8 cellular contexts compared by ENCODE assay signal in genomic region chr10:45672201-45673073, GRCh38. TPM values are rescaled to one million over a fixed set of nuclear protein-coding genes. Genes with fewer than 3 reads are reported as not detected.
A peak's percentile ranks its signal among the peaks of the same experiment; 100 is the strongest.
DNase-seq lines count a peak whose midpoint lies in the region; ATAC-seq and TF ChIP-seq lines count a peak whose summit lies in the region.

TSS of gene ZFAND4 (minus strand) at chr10:45672772. CDS start at chr10:45663725, 9,047 bp downstream.

- TF ChIP-seq CTCF in DND-41 (IDR thresholded peaks at IDR 0.05; ENCODE audit: borderline replicate concordance, extremely low read depth, low read length, poor library complexity, severe bottlenecking) (peak; percentile 51), Peyer's patch (IDR thresholded peaks at IDR 0.05) (peak; percentile 56 to 99 (median 83))

- H3K9me3 ChIP-seq in DND-41 (ENCODE audit: insufficient read depth, low read length, severe bottlenecking) (no peaks in the 10 kb centered on the region), Peyer's patch (no peaks in the 10 kb centered on the region)

- peaks cover 23% of the 10 kb centered on the region for H3K79me2 ChIP-seq in DND-41 (ENCODE audit: insufficient read depth, low read length)

- H3K4me1 ChIP-seq in DND-41 (ENCODE audit: insufficient read depth, low read length) (peaks cover 23% of the 10 kb centered on the region), Peyer's patch (peaks cover 0 to 4% (median 0%) of the 10 kb centered on the region in 4 donors)

- no peaks in the 10 kb centered on the region for H3K9me3 Mint-ChIP-seq in natural killer cell treated with Interleukin-12 subunit alpha and Interleukin-12 subunit beta and Interleukin-15 and Interleukin-18, amount 100 ng/mL, for 72 hours

- H3K27me3 ChIP-seq in DND-41 (ENCODE audit: insufficient read depth, low read length, poor library complexity) (no peaks in the 10 kb centered on the region), Peyer's patch (no peaks in the 10 kb centered on the region)

- H3K4me1 Mint-ChIP-seq in natural killer cell treated with Interleukin-12 subunit alpha and Interleukin-12 subunit beta and Interleukin-15 and Interleukin-18, amount 100 ng/mL, for 72 hours (ENCODE audit: low read depth in 2 of 2) = peaks cover 40 to 46% of the 10 kb centered on the region in 2 donors

- H3K36me3 ChIP-seq in DND-41 (ENCODE audit: insufficient read depth, low read length) (no peaks in the 10 kb centered on the region; the same call in 1 of the 2 replicates), Peyer's patch (no peaks in the 10 kb centered on the region)

- peak within 1 kb of the TSS; percentile 58 to 85; a peak in 3 of 4 replicates for H3K4me3 ChIP-seq in DND-41 (ENCODE audit: low read depth in 1 of 2, low read length in 2 of 2)
- H3K4me3 ChIP-seq in Peyer's patch = peak within 1 kb of the TSS; percentile 63 to 80 (median 69)

- peak; percentile 41 to 50 for TF ChIP-seq POLR2A in Peyer's patch (IDR thresholded peaks at IDR 0.05)

- peak within 1 kb of the TSS; percentile 71 for H3K4me2 ChIP-seq in DND-41 (ENCODE audit: insufficient read depth, low read length)

- no peaks in the 10 kb centered on the region for H3K36me3 Mint-ChIP-seq in natural killer cell treated with Interleukin-12 subunit alpha and Interleukin-12 subunit beta and Interleukin-15 and Interleukin-18, amount 100 ng/mL, for 72 hours

- H2AFZ ChIP-seq in DND-41 (ENCODE audit: low read depth, low read length) = peak within 1 kb of the TSS; percentile 83

- peak within 1 kb of the TSS; percentile 83 to 90 for H3K27ac Mint-ChIP-seq in natural killer cell treated with Interleukin-12 subunit alpha and Interleukin-12 subunit beta and Interleukin-15 and Interleukin-18, amount 100 ng/mL, for 72 hours

- ATAC-seq in DND-41 (ENCODE audit: insufficient read depth, low read depth) = peak; percentile 98
- peak; percentile 97 for ATAC-seq in GM21717 (IDR thresholded peaks at IDR 0.05; ENCODE audit: unreplicated experiment)
- peak; percentile 98 to 99 for ATAC-seq in natural killer cell treated with Interleukin-12 subunit alpha and Interleukin-12 subunit beta and Interleukin-15 and Interleukin-18, amount 100 ng/mL, for 72 hours
- ATAC-seq in stimulated activated naive CD8-positive, alpha-beta T cell treated with anti-CD3 and anti-CD28 coated beads, Interleukin-15, Interleukin-2, amounts not matched to agents 100 U/mL and 50 U/mL, for 24 hours = peak; percentile 98

- H3K27me3 Mint-ChIP-seq in natural killer cell treated with Interleukin-12 subunit alpha and Interleukin-12 subunit beta and Interleukin-15 and Interleukin-18, amount 100 ng/mL, for 72 hours = peaks cover 0 to 2% of the 10 kb centered on the region in 2 donors

- no peaks in the 10 kb centered on the region for H4K20me1 ChIP-seq in DND-41 (ENCODE audit: insufficient read depth, low read length)

- H3K9ac ChIP-seq in DND-41 (ENCODE audit: low read depth, low read length) = peak within 1 kb of the TSS; percentile 77

- peak within 1 kb of the TSS; percentile 96 for H3K4me3 Mint-ChIP-seq in natural killer cell treated with Interleukin-12 subunit alpha and Interleukin-12 subunit beta and Interleukin-15 and Interleukin-18, amount 100 ng/mL, for 72 hours

- H3K27ac ChIP-seq in DND-41 (ENCODE audit: low read length) = peak within 1 kb of the TSS; percentile 62
- H3K27ac ChIP-seq in Peyer's patch = peak within 1 kb of the TSS; percentile 79 to 93 (median 86)

- peak; percentile 94 for DNase-seq in DND-41
- DNase-seq in KG1 (lab: John Stamatoyannopoulos, UW) = peak; percentile 84
- DNase-seq in Peyer's patch = peak; percentile 97 to 99 (median 99)
- peak; percentile 90 to 91 for DNase-seq in activated T-helper 1 cell treated with anti-CD3 and anti-CD28 coated beads, Interleukin-2, amount 50 U/mL, for 16 hours (ENCODE audit: low read depth in 1 of 2, low spot score in 1 of 2)
- peak; percentile 92 for DNase-seq in fibroblast of peridontal ligament (ENCODE audit: extremely low read depth)
- DNase-seq in natural killer cell treated with Interleukin-12 subunit alpha and Interleukin-12 subunit beta and Interleukin-15 and Interleukin-18, amount 100 ng/mL, for 72 hours (ENCODE audit: low spot score) = peak; percentile 99
- DNase-seq in stimulated activated naive CD8-positive, alpha-beta T cell treated with anti-CD3 and anti-CD28 coated beads, Interleukin-15, Interleukin-2, amounts not matched to agents 100 U/mL and 50 U/mL, for 24 hours = peak; percentile 95

RNA-seq across cellular contexts. Expression of gene ZFAND4, which starts in this region (rescaled TPM):
- 10 to 100 TPM; 10.4 to 33.0 (median 16.2) TPM for total RNA-seq in Peyer's patch
- 10 to 100 TPM; 23.5 to 24.7 TPM for total RNA-seq in natural killer cell treated with Interleukin-12 subunit alpha and Interleukin-12 subunit beta and Interleukin-15 and Interleukin-18, amount 100 ng/mL, for 72 hours

Comparison
In these comparisons a context has a peak if more than half of its experiments do, and no peak if none do; other contexts are left out.
1. Peak in every context shown above with its lines: DNase-seq, ATAC-seq, H3K4me3 ChIP-seq and H3K27ac ChIP-seq.